16 cellular contexts compared by ENCODE assay signal in genomic region chr17:61947367-61948078, GRCh38. TPM values are rescaled to one million over a fixed set of nuclear protein-coding genes. Genes with fewer than 3 reads are reported as not detected.
DNase-seq lines count a peak whose midpoint lies in the region; ATAC-seq and TF ChIP-seq lines count a peak whose summit lies in the region.
"Had no signal": no experiment of that assay in that cellular context is flagged by ENCODE, and none has a peak within 500 bp of the region (broad histone marks: within the 10 kb centered on the region; RNA-seq: fewer than 3 reads in every experiment).

No MANE protein-coding gene starts in this region.

- TF ChIP-seq CTCF in CD8-positive, alpha-beta T cell (IDR thresholded peaks at IDR 0.05): no peak

- peaks cover 21% of the 10 kb centered on the region for H3K36me3 ChIP-seq in CD8-positive, alpha-beta T cell (ENCODE audit: insufficient read depth, low read length)

- intact Hi-C loops in CD8-positive, alpha-beta T cell (cut with DNase I, micrococcal nuclease): loop anchor here in 1 of 2 experiments (5.0 kb wide), 1 partner anchor 50 kb away; no protein-coding TSS in a partner anchor
- intact Hi-C loops in left colon (cut with DNase I, micrococcal nuclease): no loop called here
- intact Hi-C loops in activated naive CD4-positive, alpha-beta T cell treated with anti-CD3 and anti-CD28 coated beads for 36 hours (cut with micrococcal nuclease): no loop called here

- no peak for DNase-seq in CD8-positive, alpha-beta T cell
- DNase-seq in NCI-H526 (lab: John Stamatoyannopoulos, UW) (peak; percentile 51 to 61), left colon (no peak), NCI-H1417 treated with DMSO at 0.1 percent for 48 hours (lab: John Stamatoyannopoulos, UW) (no peak), HPDE6-E6E7 (ENCODE audit: extremely low spot score) (no peak), HUDEP-2 (lab: John Stamatoyannopoulos, UW; ENCODE audit: unreplicated experiment in 76 of 76) (no peak)
- DNase-seq in activated naive CD4-positive, alpha-beta T cell treated with anti-CD3 and anti-CD28 coated beads for 36 hours: no peak
- DNase-seq: AML-193; CD4-positive, CD25-positive, alpha-beta regulatory T cell; DMS79; H9; IMR-90; KBM-7 had no signal

- no peaks in the 10 kb centered on the region for H3K4me1 ChIP-seq in CD8-positive, alpha-beta T cell (ENCODE audit: insufficient read depth, low read length)
- H3K4me1 ChIP-seq: BLaER1 treated with 17β-estradiol and CSF1 and Interleukin-3, amounts not matched to agents 10 nM and 100 nM had no signal

- no peaks in the 10 kb centered on the region for H3K27me3 Mint-ChIP-seq in CD8-positive, alpha-beta T cell (ENCODE audit: low read depth)
- H3K27me3 Mint-ChIP-seq in activated naive CD4-positive, alpha-beta T cell treated with anti-CD3 and anti-CD28 coated beads for 36 hours (ENCODE audit: low read depth): no peaks in the 10 kb centered on the region
- H3K27me3 Mint-ChIP-seq: CD4-positive, CD25-positive, alpha-beta regulatory T cell had no signal

- no peak for ATAC-seq in CD8-positive, alpha-beta T cell
- ATAC-seq in left colon: peak; percentile 92
- ATAC-seq: GM12878 had no signal

- H3K36me3 Mint-ChIP-seq in CD8-positive, alpha-beta T cell: peaks cover 70% of the 10 kb centered on the region
- H3K36me3 Mint-ChIP-seq in activated naive CD4-positive, alpha-beta T cell treated with anti-CD3 and anti-CD28 coated beads for 36 hours (ENCODE audit: low read depth): peaks cover 8% of the 10 kb centered on the region

- H3K4me1 Mint-ChIP-seq in CD8-positive, alpha-beta T cell (ENCODE audit: low read depth): no peaks in the 10 kb centered on the region
- H3K4me1 Mint-ChIP-seq in activated naive CD4-positive, alpha-beta T cell treated with anti-CD3 and anti-CD28 coated beads for 36 hours (ENCODE audit: low read depth): no peaks in the 10 kb centered on the region
- H3K4me1 Mint-ChIP-seq: GM23338, H9 had no signal

- no peaks in the 10 kb centered on the region for H3K9me3 ChIP-seq in CD8-positive, alpha-beta T cell (ENCODE audit: low read length)
- H3K9me3 ChIP-seq: BLaER1 treated with 17β-estradiol and CSF1 and Interleukin-3, amounts not matched to agents 10 nM and 100 nM had no signal

- H3K27ac ChIP-seq in CD8-positive, alpha-beta T cell (ENCODE audit: low read depth, low read length): no peak overlapping the region
- H3K27ac ChIP-seq: BLaER1 treated with 17β-estradiol and CSF1 and Interleukin-3, amounts not matched to agents 10 nM and 100 nM had no signal

- H3K27ac Mint-ChIP-seq in CD8-positive, alpha-beta T cell: peak overlapping the region; percentile 22
- no peak overlapping the region for H3K27ac Mint-ChIP-seq in activated naive CD4-positive, alpha-beta T cell treated with anti-CD3 and anti-CD28 coated beads for 36 hours
- H3K27ac Mint-ChIP-seq: CD4-positive, CD25-positive, alpha-beta regulatory T cell; GM23338 had no signal

- CTCF ChIA-PET in CD8-positive, alpha-beta T cell (lab: Charles Lee): no interaction called here
- CTCF ChIA-PET in activated naive CD4-positive, alpha-beta T cell treated with anti-CD3 and anti-CD28 coated beads for 36 hours (lab: Charles Lee): interaction anchor here (0.6 kb wide), 1 partner anchor 1102 kb away, joined by 3 read pairs; no protein-coding TSS in a partner anchor

- no peak overlapping the region for H3K4me3 Mint-ChIP-seq in CD8-positive, alpha-beta T cell
- H3K4me3 Mint-ChIP-seq in activated naive CD4-positive, alpha-beta T cell treated with anti-CD3 and anti-CD28 coated beads for 36 hours: no peak overlapping the region
- H3K4me3 Mint-ChIP-seq: CD4-positive, CD25-positive, alpha-beta regulatory T cell; GM23338; H9 had no signal

- no peaks in the 10 kb centered on the region for H3K27me3 ChIP-seq in CD8-positive, alpha-beta T cell (ENCODE audit: insufficient read depth, low read length)
- H3K27me3 ChIP-seq: BLaER1 treated with 17β-estradiol and CSF1 and Interleukin-3, amounts not matched to agents 10 nM and 100 nM had no signal

- no peak overlapping the region for H3K4me3 ChIP-seq in CD8-positive, alpha-beta T cell (ENCODE audit: low read depth, low read length)
- H3K4me3 ChIP-seq: BLaER1 treated with 17β-estradiol and CSF1 and Interleukin-3, amounts not matched to agents 10 nM and 100 nM; GM12878; GM23338 had no signal

- H3K9me3 Mint-ChIP-seq in CD8-positive, alpha-beta T cell: no peaks in the 10 kb centered on the region
- H3K9me3 Mint-ChIP-seq in activated naive CD4-positive, alpha-beta T cell treated with anti-CD3 and anti-CD28 coated beads for 36 hours: no peaks in the 10 kb centered on the region
- H3K9me3 Mint-ChIP-seq: CD4-positive, CD25-positive, alpha-beta regulatory T cell; GM23338; H9 had no signal

- POLR2A ChIA-PET in CD8-positive, alpha-beta T cell (lab: Charles Lee): no interaction called here

RNA-seq across cellular contexts. Expression of gene INTS2, which starts 19.7 kb away (rescaled TPM):
- 1 to 10 TPM; 9.4 to 9.6 TPM for total RNA-seq in CD8-positive, alpha-beta T cell
- total RNA-seq in left colon: 1 to 10 TPM; 9.2 to 9.8 TPM
- 10 to 100 TPM; 23.2 to 25.0 TPM for total RNA-seq in activated naive CD4-positive, alpha-beta T cell treated with anti-CD3 and anti-CD28 coated beads for 36 hours

Comparison
In these comparisons a context has a peak if more than half of its experiments do, and no peak if none do; other contexts are left out.
1. DNase-seq: peak in NCI-H526 (2 of 2); none in CD8-positive, alpha-beta T cell (0 of 7), left colon (0 of 2), NCI-H1417 treated with DMSO at 0.1 percent for 48 hours (single experiment), HPDE6-E6E7 (single experiment), activated naive CD4-positive, alpha-beta T cell treated with anti-CD3 and anti-CD28 coated beads for 36 hours (single experiment) and HUDEP-2 (0 of 76).